Comparison of ENCODE assay signal across 1 cellular context in the genomic region with DNA sequence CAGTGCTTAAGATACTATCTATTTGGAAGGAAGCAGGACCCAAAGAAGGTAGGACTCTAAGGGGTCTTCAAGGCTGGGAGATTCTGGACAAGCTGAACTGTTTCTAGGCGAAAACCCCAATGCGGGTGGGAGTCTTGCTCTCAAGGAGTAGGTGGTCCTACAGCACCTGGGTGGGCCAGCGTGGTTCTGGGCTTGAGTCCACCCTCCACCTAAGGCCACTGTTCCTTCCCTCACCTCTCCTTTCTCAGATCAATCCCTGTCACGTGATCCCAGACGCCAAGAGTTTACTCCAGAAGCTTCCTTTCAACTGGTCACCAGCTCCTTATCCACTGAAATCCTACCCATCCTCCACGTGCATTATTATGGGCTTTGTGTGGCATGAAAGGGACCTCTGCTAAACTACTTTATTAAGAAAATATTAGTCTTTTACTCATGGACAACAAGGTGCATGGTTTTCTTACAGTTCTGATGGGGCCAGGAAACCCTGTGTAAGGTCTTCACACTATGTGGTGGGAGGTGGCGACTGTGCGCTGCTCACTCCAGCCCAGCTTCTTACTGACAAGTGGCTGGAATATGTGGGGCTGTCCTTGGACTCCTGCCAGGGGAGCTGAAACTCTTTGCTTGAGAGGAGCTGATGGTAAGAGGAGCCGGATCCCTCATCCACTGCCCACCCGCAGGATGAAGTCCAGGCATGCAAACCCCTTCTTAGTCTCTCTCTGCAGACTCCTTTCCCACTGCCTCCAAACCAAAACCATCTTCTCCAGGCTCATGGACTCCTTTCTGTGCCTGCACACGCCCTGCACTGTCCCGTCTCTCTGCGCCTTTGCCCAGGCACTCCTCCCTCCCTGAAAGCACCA.
TF ChIP-seq lines count a peak whose summit lies in the region.

No MANE protein-coding gene starts in this region.

TF ChIP-seq in H1, 55 proteins besides CTCF, POLR2A, EP300 and RAD21:
- TF ChIP-seq, protein P1, sequence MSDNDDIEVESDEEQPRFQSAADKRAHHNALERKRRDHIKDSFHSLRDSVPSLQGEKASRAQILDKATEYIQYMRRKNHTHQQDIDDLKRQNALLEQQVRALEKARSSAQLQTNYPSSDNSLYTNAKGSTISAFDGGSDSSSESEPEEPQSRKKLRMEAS (IDR thresholded peaks at IDR 0.05), result no peak
- TF ChIP-seq, protein P2, sequence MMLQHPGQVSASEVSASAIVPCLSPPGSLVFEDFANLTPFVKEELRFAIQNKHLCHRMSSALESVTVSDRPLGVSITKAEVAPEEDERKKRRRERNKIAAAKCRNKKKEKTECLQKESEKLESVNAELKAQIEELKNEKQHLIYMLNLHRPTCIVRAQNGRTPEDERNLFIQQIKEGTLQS (IDR thresholded peaks at IDR 0.05; ENCODE audit: insufficient read depth, low read depth, low read length), result no peak
- TF ChIP-seq TAF1 (IDR thresholded peaks at IDR 0.05; ENCODE audit: low read depth, low read length) (no peak), SIN3A (conservative IDR thresholded peaks at IDR 0.05 in 1 of 2, IDR thresholded peaks at IDR 0.05 in 1 of 2; ENCODE audit: low read depth in 1 of 2, low read length in 2 of 2) (no peak), CHD1 (IDR thresholded peaks at IDR 0.05; ENCODE audit: low read depth, low read length) (no peak), SIX5 (IDR thresholded peaks at IDR 0.05; ENCODE audit: low read depth, low read length) (no peak), ZNF274 (IDR thresholded peaks at IDR 0.05; ENCODE audit: borderline replicate concordance, extremely low read depth, low read length) (no peak), BRCA1 (IDR thresholded peaks at IDR 0.05; ENCODE audit: low read depth, low read length) (no peak), SP4 (IDR thresholded peaks at IDR 0.05; ENCODE audit: low read length) (no peak), CHD2 (IDR thresholded peaks at IDR 0.05; ENCODE audit: low read length) (no peak), HDAC6 (IDR thresholded peaks at IDR 0.05; ENCODE audit: low read depth, low read length) (no peak), POU5F1 (IDR thresholded peaks at IDR 0.05; ENCODE audit: low read depth, low read length) (no peak), YY1 (IDR thresholded peaks at IDR 0.05; ENCODE audit: low read depth, low read length) (no peak), CREB1 (IDR thresholded peaks at IDR 0.05) (no peak), EGR1 (IDR thresholded peaks at IDR 0.05; ENCODE audit: borderline replicate concordance, low read depth, low read length) (no peak), FOSL1 (IDR thresholded peaks at IDR 0.05; ENCODE audit: insufficient read depth, low read depth, low read length) (no peak), SP1 (IDR thresholded peaks at IDR 0.05; ENCODE audit: low read depth, low read length) (no peak)
- TF ChIP-seq, protein P3, sequence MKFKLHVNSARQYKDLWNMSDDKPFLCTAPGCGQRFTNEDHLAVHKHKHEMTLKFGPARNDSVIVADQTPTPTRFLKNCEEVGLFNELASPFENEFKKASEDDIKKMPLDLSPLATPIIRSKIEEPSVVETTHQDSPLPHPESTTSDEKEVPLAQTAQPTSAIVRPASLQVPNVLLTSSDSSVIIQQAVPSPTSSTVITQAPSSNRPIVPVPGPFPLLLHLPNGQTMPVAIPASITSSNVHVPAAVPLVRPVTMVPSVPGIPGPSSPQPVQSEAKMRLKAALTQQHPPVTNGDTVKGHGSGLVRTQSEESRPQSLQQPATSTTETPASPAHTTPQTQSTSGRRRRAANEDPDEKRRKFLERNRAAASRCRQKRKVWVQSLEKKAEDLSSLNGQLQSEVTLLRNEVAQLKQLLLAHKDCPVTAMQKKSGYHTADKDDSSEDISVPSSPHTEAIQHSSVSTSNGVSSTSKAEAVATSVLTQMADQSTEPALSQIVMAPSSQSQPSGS (IDR thresholded peaks at IDR 0.05; ENCODE audit: low read length), result no peak
